9 cellular contexts compared by ENCODE assay signal in genomic region chr1:2232916-2233438, GRCh38. TPM values are rescaled to one million over a fixed set of nuclear protein-coding genes. Genes with fewer than 3 reads are reported as not detected.
DNase-seq lines count a peak whose midpoint lies in the region; ATAC-seq and TF ChIP-seq lines count a peak whose summit lies in the region.
"Had no signal": no experiment of that assay in that cellular context is flagged by ENCODE, and none has a peak within 500 bp of the region (broad histone marks: within the 10 kb centered on the region; RNA-seq: fewer than 3 reads in every experiment).

No MANE protein-coding gene starts in this region.

- H3K9me3 ChIP-seq in upper lobe of left lung: no peaks in the 10 kb centered on the region

- no peaks in the 10 kb centered on the region for H3K27me3 Mint-ChIP-seq in activated naive CD4-positive, alpha-beta T cell treated with anti-CD3 and anti-CD28 coated beads for 36 hours (ENCODE audit: low read depth)
- H3K27me3 Mint-ChIP-seq in mesothelial cell of epicardium (ENCODE audit: low read depth): no peaks in the 10 kb centered on the region

- no peaks in the 10 kb centered on the region for H3K9me3 Mint-ChIP-seq in activated naive CD4-positive, alpha-beta T cell treated with anti-CD3 and anti-CD28 coated beads for 36 hours
- H3K9me3 Mint-ChIP-seq in mesothelial cell of epicardium: no peaks in the 10 kb centered on the region

- intact Hi-C loops in activated naive CD4-positive, alpha-beta T cell treated with anti-CD3 and anti-CD28 coated beads for 36 hours (cut with micrococcal nuclease): loop anchor here (1.0 to 2.0 kb wide), 4 partner anchors 7 to 67 kb away; no protein-coding TSS in a partner anchor

- peak overlapping the region; percentile 94 for H3K27ac Mint-ChIP-seq in activated naive CD4-positive, alpha-beta T cell treated with anti-CD3 and anti-CD28 coated beads for 36 hours
- peak overlapping the region; percentile 96 for H3K27ac Mint-ChIP-seq in mesothelial cell of epicardium

- no peak for TF ChIP-seq CTCF in mesothelial cell of epicardium (IDR thresholded peaks at IDR 0.05; ENCODE audit: unreplicated experiment)
- no peak for TF ChIP-seq CTCF in upper lobe of left lung (IDR thresholded peaks at IDR 0.05)

- no peak for TF ChIP-seq POLR2A in upper lobe of left lung (IDR thresholded peaks at IDR 0.05)

- H3K27me3 ChIP-seq in upper lobe of left lung: no peaks in the 10 kb centered on the region

- H3K4me3 ChIP-seq in upper lobe of left lung: peak overlapping the region in 3 of 4 donors; percentile 73 to 79 (median 73)

- H3K27ac ChIP-seq in caudate nucleus (ENCODE audit: low read depth, low read length): peak overlapping the region; percentile 92
- H3K27ac ChIP-seq in upper lobe of left lung: peak overlapping the region; percentile 88 to 92 (median 90)

- H3K36me3 Mint-ChIP-seq in activated naive CD4-positive, alpha-beta T cell treated with anti-CD3 and anti-CD28 coated beads for 36 hours (ENCODE audit: low read depth): peaks cover 25% of the 10 kb centered on the region
- no peaks in the 10 kb centered on the region for H3K36me3 Mint-ChIP-seq in mesothelial cell of epicardium

- ATAC-seq in upper lobe of left lung (ENCODE audit: low FRiP score in 2 of 2): no peak
- no peak for ATAC-seq in HG02759 (IDR thresholded peaks at IDR 0.05; ENCODE audit: unreplicated experiment)
- ATAC-seq in HG03571 (IDR thresholded peaks at IDR 0.05; ENCODE audit: unreplicated experiment): no peak
- ATAC-seq in GM18861 (IDR thresholded peaks at IDR 0.05; ENCODE audit: unreplicated experiment): no peak

- peaks cover 50% of the 10 kb centered on the region for H3K4me1 Mint-ChIP-seq in activated naive CD4-positive, alpha-beta T cell treated with anti-CD3 and anti-CD28 coated beads for 36 hours (ENCODE audit: low read depth)
- H3K4me1 Mint-ChIP-seq in mesothelial cell of epicardium: peaks cover 63% of the 10 kb centered on the region

- peaks cover 78 to 89% (median 83%) of the 10 kb centered on the region in 4 donors for H3K4me1 ChIP-seq in upper lobe of left lung

- WGBS in upper lobe of left lung, 2 donors: 25 to 33% methylated on average over 14 to 18 of the region's 23 CpGs

- H3K36me3 ChIP-seq in upper lobe of left lung: no peaks in the 10 kb centered on the region

- DNase-seq in activated naive CD4-positive, alpha-beta T cell treated with anti-CD3 and anti-CD28 coated beads for 36 hours: no peak
- no peak for DNase-seq in activated naive CD4-positive, alpha-beta T cell treated with Interleukin-2 at 50 U/mL for 16 hours
- DNase-seq in caudate nucleus (lab: John Stamatoyannopoulos, UW) (no peak), mesothelial cell of epicardium (ENCODE audit: low spot score in 2 of 2, unreplicated experiment in 2 of 2) (no peak), upper lobe of left lung (peak in 1 of 2 donors; percentile 78)
- DNase-seq: DMS79 treated with DMSO at 0.1 percent for 48 hours had no signal

- no peak for TF ChIP-seq EP300 in upper lobe of left lung (IDR thresholded peaks at IDR 0.05)

- peak overlapping the region; percentile 98 for H3K4me3 Mint-ChIP-seq in activated naive CD4-positive, alpha-beta T cell treated with anti-CD3 and anti-CD28 coated beads for 36 hours
- peak overlapping the region; percentile 94 for H3K4me3 Mint-ChIP-seq in mesothelial cell of epicardium

- CTCF ChIA-PET in activated naive CD4-positive, alpha-beta T cell treated with anti-CD3 and anti-CD28 coated beads for 36 hours (lab: Charles Lee): interaction anchor here (0.6 to 1.7 kb wide), 4 partner anchors 11 to 149 kb away, joined by 3 to 4 read pairs (median 4); no protein-coding TSS in a partner anchor

RNA-seq across cellular contexts. Expression of gene SKI, which starts 4.9 kb away (rescaled TPM):
- 10 to 100 TPM; 25.5 to 26.3 TPM for total RNA-seq in activated naive CD4-positive, alpha-beta T cell treated with anti-CD3 and anti-CD28 coated beads for 36 hours
- total RNA-seq in mesothelial cell of epicardium (105 to 110 TPM (median 105 TPM) in 3 replicates), upper lobe of left lung (100 to 1,000 TPM in 3 of 6 donors, 10 to 100 TPM in 3; 57.3 to 108 (median 96.9) TPM)

RNA-seq across cellular contexts. Expression of gene FAAP20, which starts 38.4 kb away (rescaled TPM):
- 10 to 100 TPM; 48.2 to 54.4 TPM for total RNA-seq in activated naive CD4-positive, alpha-beta T cell treated with anti-CD3 and anti-CD28 coated beads for 36 hours
- total RNA-seq in mesothelial cell of epicardium (92.2 to 100 TPM (median 94.1 TPM) in 3 replicates), upper lobe of left lung (10 to 100 TPM; 26.7 to 88.0 (median 66.8) TPM)
